ENCODE assay signal across 1 cellular context in genomic region chr17:58338907-58339774, GRCh38.
A peak's percentile ranks its signal among the peaks of the same experiment; 100 is the strongest.
TF ChIP-seq lines count a peak whose summit lies in the region.

No MANE protein-coding gene starts in this region.

TF ChIP-seq in K562, 482 proteins besides CTCF, POLR2A, EP300 and RAD21 (continued from another document):
- TF ChIP-seq NRF1 (conservative IDR thresholded peaks at IDR 0.05 in 1 of 2, IDR thresholded peaks at IDR 0.05 in 1 of 2) (peak; percentile 33 to 42; a peak in 3 of 4 replicates), FUS (optimal IDR thresholded peaks at IDR 0.05; ENCODE audit: low read depth, low read length) (no peak), NFIX (CRISPR knock-in tag; IDR thresholded peaks at IDR 0.05; ENCODE audit: low read depth) (no peak), NR4A1 (CRISPR knock-in tag; IDR thresholded peaks at IDR 0.05) (0 out of 2 replicates have a peak, but pooled peaks have one; percentile 26), NR4A1 (tag; IDR thresholded peaks at IDR 0.05) (no peak), HEY1 (CRISPR knock-in tag; IDR thresholded peaks at IDR 0.05; ENCODE audit: borderline replicate concordance) (no peak), SMAD1 (IDR thresholded peaks at IDR 0.05; ENCODE audit: low read depth, low read length, partially characterized antibody) (peak; percentile 68), MAFG (tag; conservative IDR thresholded peaks at IDR 0.05) (no peak), ILK (tag; IDR thresholded peaks at IDR 0.05; ENCODE audit: borderline replicate concordance, low read depth) (no peak), ZNF224 (CRISPR knock-in tag; IDR thresholded peaks at IDR 0.05) (no peak), COPS2 (conservative IDR thresholded peaks at IDR 0.05) (no peak), NFYB (IDR thresholded peaks at IDR 0.05; ENCODE audit: extremely low read depth, insufficient read length) (no peak), NFIC (IDR thresholded peaks at IDR 0.05) (peak; percentile 43; the same call in 1 of the 2 replicates), BCOR (IDR thresholded peaks at IDR 0.05) (no peak), CEBPZ (IDR thresholded peaks at IDR 0.05; ENCODE audit: borderline replicate concordance, low read depth, low read length) (no peak), ZBTB2 (IDR thresholded peaks at IDR 0.05) (peak; percentile 68)
